Comparison of ENCODE assay signal across 1 cellular context in the genomic region with DNA sequence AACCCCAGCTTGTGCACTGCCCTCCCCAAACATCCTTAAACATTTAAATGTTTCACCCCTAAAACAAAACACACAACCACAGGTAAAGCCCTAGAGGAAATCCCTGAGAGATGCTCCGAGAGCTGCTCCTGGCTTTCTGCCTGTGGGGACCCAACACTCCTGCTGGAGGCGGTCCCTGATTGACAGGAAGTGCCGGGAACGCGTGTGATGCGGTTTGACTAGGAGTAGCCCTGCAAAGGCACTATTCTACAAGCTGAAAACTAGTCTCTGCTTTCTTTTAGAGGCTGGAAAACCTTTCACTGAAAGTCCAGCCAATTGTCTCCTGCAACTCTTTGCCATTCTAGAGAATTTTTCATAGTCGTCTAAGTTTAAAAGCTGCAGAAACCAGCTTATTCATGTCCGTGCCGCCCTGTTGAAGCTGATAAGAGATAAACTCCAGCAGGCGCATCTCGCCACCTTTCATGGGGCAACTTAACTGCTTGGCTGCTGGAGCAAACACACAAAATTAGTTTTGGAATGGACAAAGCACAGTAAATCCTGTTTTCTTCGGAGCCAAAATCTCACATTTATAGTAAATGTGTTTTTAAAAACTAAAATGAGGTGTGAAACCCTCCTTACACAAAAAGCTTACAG.
TF ChIP-seq lines count a peak whose summit lies in the region.

No MANE protein-coding gene starts in this region.

TF ChIP-seq in K562, 482 proteins besides CTCF, POLR2A, EP300 and RAD21 (continues in another document):
- no peak for TF ChIP-seq HMG20A (CRISPR knock-in tag; conservative IDR thresholded peaks at IDR 0.05)
- no peak for TF ChIP-seq CHD2 (IDR thresholded peaks at IDR 0.05; ENCODE audit: low read depth, low read length)
- no peak for TF ChIP-seq CBX1 (IDR thresholded peaks at IDR 0.05; ENCODE audit: low read depth)
- TF ChIP-seq EGR1 (conservative IDR thresholded peaks at IDR 0.05): no peak
- no peak for TF ChIP-seq ZNF75A (CRISPR knock-in tag; IDR thresholded peaks at IDR 0.05)
- no peak for TF ChIP-seq BRF1 (IDR thresholded peaks at IDR 0.05; ENCODE audit: borderline replicate concordance, extremely low read depth, insufficient read length)
- 0 out of 2 replicates have a peak, but pooled peaks have one; percentile 48 for TF ChIP-seq LEF1 (IDR thresholded peaks at IDR 0.05)
- TF ChIP-seq, protein P1, sequence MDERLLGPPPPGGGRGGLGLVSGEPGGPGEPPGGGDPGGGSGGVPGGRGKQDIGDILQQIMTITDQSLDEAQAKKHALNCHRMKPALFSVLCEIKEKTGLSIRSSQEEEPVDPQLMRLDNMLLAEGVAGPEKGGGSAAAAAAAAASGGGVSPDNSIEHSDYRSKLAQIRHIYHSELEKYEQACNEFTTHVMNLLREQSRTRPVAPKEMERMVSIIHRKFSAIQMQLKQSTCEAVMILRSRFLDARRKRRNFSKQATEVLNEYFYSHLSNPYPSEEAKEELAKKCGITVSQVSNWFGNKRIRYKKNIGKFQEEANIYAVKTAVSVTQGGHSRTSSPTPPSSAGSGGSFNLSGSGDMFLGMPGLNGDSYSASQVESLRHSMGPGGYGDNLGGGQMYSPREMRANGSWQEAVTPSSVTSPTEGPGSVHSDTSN (CRISPR knock-in tag; IDR thresholded peaks at IDR 0.05; ENCODE audit: low read depth): peak; percentile 44; the same call in 1 of the 2 replicates
- TF ChIP-seq, protein P1 (tag; conservative IDR thresholded peaks at IDR 0.05; ENCODE audit: low read depth): peak; percentile 60
- no peak for TF ChIP-seq HNRNPUL1 (IDR thresholded peaks at IDR 0.05; ENCODE audit: low read length)
- TF ChIP-seq SRF (CRISPR knock-in tag; IDR thresholded peaks at IDR 0.05): no peak
- TF ChIP-seq SMARCA4 (IDR thresholded peaks at IDR 0.05): 0 out of 2 replicates have a peak, but pooled peaks have one; percentile 45
- no peak for TF ChIP-seq CCNT2 (IDR thresholded peaks at IDR 0.05; ENCODE audit: borderline replicate concordance, extremely low read depth, insufficient read length, low read depth, low read length)
- no peak for TF ChIP-seq NR2C2 (CRISPR knock-in tag; IDR thresholded peaks at IDR 0.05)
- TF ChIP-seq NR2C2 (tag; IDR thresholded peaks at IDR 0.05): no peak
- TF ChIP-seq ARID1B (IDR thresholded peaks at IDR 0.05): peak; percentile 67
- TF ChIP-seq LARP7 (IDR thresholded peaks at IDR 0.05): no peak
- no peak for TF ChIP-seq ELF1 (tag; IDR thresholded peaks at IDR 0.05)
- no peak for TF ChIP-seq MEF2D (tag; conservative IDR thresholded peaks at IDR 0.05; ENCODE audit: low read depth)
- TF ChIP-seq, protein P2, sequence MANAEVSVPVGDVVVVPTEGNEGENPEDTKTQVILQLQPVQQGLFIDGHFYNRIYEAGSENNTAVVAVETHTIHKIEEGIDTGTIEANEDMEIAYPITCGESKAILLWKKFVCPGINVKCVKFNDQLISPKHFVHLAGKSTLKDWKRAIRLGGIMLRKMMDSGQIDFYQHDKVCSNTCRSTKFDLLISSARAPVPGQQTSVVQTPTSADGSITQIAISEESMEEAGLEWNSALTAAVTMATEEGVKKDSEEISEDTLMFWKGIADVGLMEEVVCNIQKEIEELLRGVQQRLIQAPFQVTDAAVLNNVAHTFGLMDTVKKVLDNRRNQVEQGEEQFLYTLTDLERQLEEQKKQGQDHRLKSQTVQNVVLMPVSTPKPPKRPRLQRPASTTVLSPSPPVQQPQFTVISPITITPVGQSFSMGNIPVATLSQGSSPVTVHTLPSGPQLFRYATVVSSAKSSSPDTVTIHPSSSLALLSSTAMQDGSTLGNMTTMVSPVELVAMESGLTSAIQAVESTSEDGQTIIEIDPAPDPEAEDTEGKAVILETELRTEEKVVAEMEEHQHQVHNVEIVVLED (CRISPR knock-in tag; IDR thresholded peaks at IDR 0.05): no peak
- no peak for TF ChIP-seq MAZ (CRISPR knock-in tag; conservative IDR thresholded peaks at IDR 0.05 in 1 of 2, IDR thresholded peaks at IDR 0.05 in 1 of 2)
- TF ChIP-seq TRIM28 (IDR thresholded peaks at IDR 0.05): no peak
- no peak for TF ChIP-seq ZNF282 (CRISPR knock-in tag; IDR thresholded peaks at IDR 0.05)
- TF ChIP-seq, protein P3, sequence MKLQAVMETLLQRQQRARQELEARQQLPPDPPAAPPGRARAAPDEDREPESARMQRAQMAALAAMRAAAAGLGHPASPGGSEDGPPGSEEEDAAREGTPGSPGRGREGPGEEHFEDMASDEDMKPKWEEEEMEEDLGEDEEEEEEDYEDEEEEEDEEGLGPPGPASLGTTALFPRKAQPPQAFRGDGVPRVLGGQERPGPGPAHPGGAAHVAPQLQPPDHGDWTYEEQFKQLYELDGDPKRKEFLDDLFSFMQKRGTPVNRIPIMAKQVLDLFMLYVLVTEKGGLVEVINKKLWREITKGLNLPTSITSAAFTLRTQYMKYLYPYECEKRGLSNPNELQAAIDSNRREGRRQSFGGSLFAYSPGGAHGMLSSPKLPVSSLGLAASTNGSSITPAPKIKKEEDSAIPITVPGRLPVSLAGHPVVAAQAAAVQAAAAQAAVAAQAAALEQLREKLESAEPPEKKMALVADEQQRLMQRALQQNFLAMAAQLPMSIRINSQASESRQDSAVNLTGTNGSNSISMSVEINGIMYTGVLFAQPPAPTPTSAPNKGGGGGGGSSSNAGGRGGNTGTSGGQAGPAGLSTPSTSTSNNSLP (IDR thresholded peaks at IDR 0.05; ENCODE audit: borderline replicate concordance, low read depth, low read length): no peak
- no peak for TF ChIP-seq NRF1 (conservative IDR thresholded peaks at IDR 0.05 in 1 of 2, IDR thresholded peaks at IDR 0.05 in 1 of 2)
- no peak for TF ChIP-seq CBX2 (IDR thresholded peaks at IDR 0.05; ENCODE audit: insufficient read depth, low read length, poor library complexity, severe bottlenecking)
- TF ChIP-seq, protein P4, sequence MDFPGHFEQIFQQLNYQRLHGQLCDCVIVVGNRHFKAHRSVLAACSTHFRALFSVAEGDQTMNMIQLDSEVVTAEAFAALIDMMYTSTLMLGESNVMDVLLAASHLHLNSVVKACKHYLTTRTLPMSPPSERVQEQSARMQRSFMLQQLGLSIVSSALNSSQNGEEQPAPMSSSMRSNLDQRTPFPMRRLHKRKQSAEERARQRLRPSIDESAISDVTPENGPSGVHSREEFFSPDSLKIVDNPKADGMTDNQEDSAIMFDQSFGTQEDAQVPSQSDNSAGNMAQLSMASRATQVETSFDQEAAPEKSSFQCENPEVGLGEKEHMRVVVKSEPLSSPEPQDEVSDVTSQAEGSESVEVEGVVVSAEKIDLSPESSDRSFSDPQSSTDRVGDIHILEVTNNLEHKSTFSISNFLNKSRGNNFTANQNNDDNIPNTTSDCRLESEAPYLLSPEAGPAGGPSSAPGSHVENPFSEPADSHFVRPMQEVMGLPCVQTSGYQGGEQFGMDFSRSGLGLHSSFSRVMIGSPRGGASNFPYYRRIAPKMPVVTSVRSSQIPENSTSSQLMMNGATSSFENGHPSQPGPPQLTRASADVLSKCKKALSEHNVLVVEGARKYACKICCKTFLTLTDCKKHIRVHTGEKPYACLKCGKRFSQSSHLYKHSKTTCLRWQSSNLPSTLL (IDR thresholded peaks at IDR 0.05): no peak
- no peak for TF ChIP-seq CREM (IDR thresholded peaks at IDR 0.05; ENCODE audit: low read depth)
- TF ChIP-seq, protein P5, sequence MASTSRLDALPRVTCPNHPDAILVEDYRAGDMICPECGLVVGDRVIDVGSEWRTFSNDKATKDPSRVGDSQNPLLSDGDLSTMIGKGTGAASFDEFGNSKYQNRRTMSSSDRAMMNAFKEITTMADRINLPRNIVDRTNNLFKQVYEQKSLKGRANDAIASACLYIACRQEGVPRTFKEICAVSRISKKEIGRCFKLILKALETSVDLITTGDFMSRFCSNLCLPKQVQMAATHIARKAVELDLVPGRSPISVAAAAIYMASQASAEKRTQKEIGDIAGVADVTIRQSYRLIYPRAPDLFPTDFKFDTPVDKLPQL (IDR thresholded peaks at IDR 0.05; ENCODE audit: extremely low read depth, insufficient read length): no peak
- TF ChIP-seq ZNF444 (CRISPR knock-in tag; IDR thresholded peaks at IDR 0.05): no peak
- no peak for TF ChIP-seq NCOA2 (IDR thresholded peaks at IDR 0.05; ENCODE audit: partially characterized antibody in 2 of 2)
- TF ChIP-seq ZNF785 (CRISPR knock-in tag; IDR thresholded peaks at IDR 0.05): no peak
- TF ChIP-seq, protein P6, sequence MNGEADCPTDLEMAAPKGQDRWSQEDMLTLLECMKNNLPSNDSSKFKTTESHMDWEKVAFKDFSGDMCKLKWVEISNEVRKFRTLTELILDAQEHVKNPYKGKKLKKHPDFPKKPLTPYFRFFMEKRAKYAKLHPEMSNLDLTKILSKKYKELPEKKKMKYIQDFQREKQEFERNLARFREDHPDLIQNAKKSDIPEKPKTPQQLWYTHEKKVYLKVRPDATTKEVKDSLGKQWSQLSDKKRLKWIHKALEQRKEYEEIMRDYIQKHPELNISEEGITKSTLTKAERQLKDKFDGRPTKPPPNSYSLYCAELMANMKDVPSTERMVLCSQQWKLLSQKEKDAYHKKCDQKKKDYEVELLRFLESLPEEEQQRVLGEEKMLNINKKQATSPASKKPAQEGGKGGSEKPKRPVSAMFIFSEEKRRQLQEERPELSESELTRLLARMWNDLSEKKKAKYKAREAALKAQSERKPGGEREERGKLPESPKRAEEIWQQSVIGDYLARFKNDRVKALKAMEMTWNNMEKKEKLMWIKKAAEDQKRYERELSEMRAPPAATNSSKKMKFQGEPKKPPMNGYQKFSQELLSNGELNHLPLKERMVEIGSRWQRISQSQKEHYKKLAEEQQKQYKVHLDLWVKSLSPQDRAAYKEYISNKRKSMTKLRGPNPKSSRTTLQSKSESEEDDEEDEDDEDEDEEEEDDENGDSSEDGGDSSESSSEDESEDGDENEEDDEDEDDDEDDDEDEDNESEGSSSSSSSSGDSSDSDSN (IDR thresholded peaks at IDR 0.05; ENCODE audit: borderline replicate concordance in 1 of 2, low read depth in 2 of 2, low read length in 2 of 2): no peak
- TF ChIP-seq SREBF1 (IDR thresholded peaks at IDR 0.05; ENCODE audit: borderline replicate concordance, low read depth, low read length): no peak
- peak; percentile 8; the same call in 1 of the 2 replicates for TF ChIP-seq SPI1 (IDR thresholded peaks at IDR 0.05; ENCODE audit: borderline replicate concordance, low read depth, low read length)
- no peak for TF ChIP-seq CTBP1 (IDR thresholded peaks at IDR 0.05; ENCODE audit: borderline replicate concordance)
- TF ChIP-seq, protein P7, sequence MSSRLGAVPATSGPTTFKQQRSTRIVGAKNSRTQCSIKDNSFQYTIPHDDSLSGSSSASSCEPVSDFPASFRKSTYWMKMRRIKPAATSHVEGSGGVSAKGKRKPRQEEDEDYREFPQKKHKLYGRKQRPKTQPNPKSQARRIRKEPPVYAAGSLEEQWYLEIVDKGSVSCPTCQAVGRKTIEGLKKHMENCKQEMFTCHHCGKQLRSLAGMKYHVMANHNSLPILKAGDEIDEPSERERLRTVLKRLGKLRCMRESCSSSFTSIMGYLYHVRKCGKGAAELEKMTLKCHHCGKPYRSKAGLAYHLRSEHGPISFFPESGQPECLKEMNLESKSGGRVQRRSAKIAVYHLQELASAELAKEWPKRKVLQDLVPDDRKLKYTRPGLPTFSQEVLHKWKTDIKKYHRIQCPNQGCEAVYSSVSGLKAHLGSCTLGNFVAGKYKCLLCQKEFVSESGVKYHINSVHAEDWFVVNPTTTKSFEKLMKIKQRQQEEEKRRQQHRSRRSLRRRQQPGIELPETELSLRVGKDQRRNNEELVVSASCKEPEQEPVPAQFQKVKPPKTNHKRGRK (tag; IDR thresholded peaks at IDR 0.05): no peak
- no peak for TF ChIP-seq POU5F1 (IDR thresholded peaks at IDR 0.05; ENCODE audit: borderline replicate concordance, low read depth, low read length, partially characterized antibody)
- no peak for TF ChIP-seq ZNF184 (CRISPR knock-in tag; IDR thresholded peaks at IDR 0.05)
- peak; percentile 21; the same call in 1 of the 2 replicates for TF ChIP-seq TAL1 (IDR thresholded peaks at IDR 0.05)
- no peak for TF ChIP-seq RUNX1 (IDR thresholded peaks at IDR 0.05; ENCODE audit: low read depth)
- TF ChIP-seq CCAR2 (IDR thresholded peaks at IDR 0.05; ENCODE audit: low read depth, low read length): no peak
- TF ChIP-seq SMAD3 (CRISPR knock-in tag; conservative IDR thresholded peaks at IDR 0.05): no peak
- no peak for TF ChIP-seq LCOR (CRISPR knock-in tag; IDR thresholded peaks at IDR 0.05)
- TF ChIP-seq, protein P8, sequence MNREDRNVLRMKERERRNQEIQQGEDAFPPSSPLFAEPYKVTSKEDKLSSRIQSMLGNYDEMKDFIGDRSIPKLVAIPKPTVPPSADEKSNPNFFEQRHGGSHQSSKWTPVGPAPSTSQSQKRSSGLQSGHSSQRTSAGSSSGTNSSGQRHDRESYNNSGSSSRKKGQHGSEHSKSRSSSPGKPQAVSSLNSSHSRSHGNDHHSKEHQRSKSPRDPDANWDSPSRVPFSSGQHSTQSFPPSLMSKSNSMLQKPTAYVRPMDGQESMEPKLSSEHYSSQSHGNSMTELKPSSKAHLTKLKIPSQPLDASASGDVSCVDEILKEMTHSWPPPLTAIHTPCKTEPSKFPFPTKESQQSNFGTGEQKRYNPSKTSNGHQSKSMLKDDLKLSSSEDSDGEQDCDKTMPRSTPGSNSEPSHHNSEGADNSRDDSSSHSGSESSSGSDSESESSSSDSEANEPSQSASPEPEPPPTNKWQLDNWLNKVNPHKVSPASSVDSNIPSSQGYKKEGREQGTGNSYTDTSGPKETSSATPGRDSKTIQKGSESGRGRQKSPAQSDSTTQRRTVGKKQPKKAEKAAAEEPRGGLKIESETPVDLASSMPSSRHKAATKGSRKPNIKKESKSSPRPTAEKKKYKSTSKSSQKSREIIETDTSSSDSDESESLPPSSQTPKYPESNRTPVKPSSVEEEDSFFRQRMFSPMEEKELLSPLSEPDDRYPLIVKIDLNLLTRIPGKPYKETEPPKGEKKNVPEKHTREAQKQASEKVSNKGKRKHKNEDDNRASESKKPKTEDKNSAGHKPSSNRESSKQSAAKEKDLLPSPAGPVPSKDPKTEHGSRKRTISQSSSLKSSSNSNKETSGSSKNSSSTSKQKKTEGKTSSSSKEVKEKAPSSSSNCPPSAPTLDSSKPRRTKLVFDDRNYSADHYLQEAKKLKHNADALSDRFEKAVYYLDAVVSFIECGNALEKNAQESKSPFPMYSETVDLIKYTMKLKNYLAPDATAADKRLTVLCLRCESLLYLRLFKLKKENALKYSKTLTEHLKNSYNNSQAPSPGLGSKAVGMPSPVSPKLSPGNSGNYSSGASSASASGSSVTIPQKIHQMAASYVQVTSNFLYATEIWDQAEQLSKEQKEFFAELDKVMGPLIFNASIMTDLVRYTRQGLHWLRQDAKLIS (CRISPR knock-in tag; IDR thresholded peaks at IDR 0.05): no peak
- no peak for TF ChIP-seq ZNF143 (CRISPR knock-in tag; IDR thresholded peaks at IDR 0.05)
- TF ChIP-seq, protein P9, sequence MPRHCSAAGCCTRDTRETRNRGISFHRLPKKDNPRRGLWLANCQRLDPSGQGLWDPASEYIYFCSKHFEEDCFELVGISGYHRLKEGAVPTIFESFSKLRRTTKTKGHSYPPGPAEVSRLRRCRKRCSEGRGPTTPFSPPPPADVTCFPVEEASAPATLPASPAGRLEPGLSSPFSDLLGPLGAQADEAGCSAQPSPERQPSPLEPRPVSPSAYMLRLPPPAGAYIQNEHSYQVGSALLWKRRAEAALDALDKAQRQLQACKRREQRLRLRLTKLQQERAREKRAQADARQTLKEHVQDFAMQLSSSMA (CRISPR knock-in tag; IDR thresholded peaks at IDR 0.05): no peak
- TF ChIP-seq MED1 (CRISPR knock-in tag; IDR thresholded peaks at IDR 0.05; ENCODE audit: borderline replicate concordance): no peak
